Comparison of ENCODE assay signal across 10 cellular contexts in the genomic region with DNA sequence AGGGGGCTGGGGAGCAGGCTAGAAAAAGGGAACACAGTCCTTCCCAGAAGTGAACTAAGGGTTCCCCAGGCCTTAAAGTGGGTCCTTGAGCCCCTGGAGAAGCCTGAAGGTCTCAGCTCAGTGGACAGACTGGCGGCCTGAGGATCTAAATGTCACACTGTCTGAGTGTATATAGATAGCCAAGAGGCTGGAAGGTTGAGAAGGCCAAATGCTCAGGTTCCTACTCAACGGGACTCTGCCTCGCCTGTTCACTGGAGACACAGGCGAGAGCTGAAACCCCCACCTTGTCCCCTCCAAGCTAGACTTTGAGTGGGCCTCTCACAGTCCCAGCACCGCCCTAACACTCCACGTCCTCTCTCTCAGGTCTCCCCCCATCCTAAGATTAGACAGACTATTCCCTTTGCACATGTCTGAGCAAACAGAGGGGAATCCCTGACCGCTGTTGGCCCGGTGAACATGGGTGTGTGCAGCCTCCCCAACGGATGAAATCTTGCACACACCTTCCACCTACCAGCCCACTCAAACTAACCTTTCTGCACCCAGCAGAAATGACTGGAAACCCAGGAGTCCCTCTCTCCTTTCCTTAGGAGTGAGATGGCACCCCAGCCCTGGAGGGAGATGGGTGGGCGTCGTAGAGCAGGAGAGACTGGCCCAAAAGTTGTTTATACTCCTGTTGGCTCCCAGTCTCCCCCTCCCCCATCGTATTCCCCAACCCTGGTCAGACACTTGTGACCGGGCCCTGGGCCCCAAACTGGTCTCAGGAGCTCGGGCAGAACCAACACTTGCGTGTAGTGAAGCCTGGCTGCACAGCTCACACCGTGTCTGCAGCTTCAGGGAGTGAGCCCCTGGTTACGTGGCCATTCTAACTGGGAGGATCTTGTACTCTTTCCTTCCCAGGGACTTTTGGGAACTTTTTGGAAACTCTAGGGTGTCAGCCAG. TPM values are rescaled to one million over a fixed set of nuclear protein-coding genes. Genes with fewer than 3 reads are reported as not detected.
DNase-seq lines count a peak whose midpoint lies in the region; ATAC-seq and TF ChIP-seq lines count a peak whose summit lies in the region.
"Had no signal": no experiment of that assay in that cellular context is flagged by ENCODE, and none has a peak within 500 bp of the region (broad histone marks: within the 10 kb centered on the region; RNA-seq: fewer than 3 reads in every experiment).

No MANE protein-coding gene starts in this region.

- 73 to 89% methylated on average over 17 of the region's 17 CpGs for WGBS in lung, 2 donors

- H3K27me3 ChIP-seq in HUES6 (ENCODE audit: control insufficient read depth, insufficient read depth, low read length) (peaks cover 27% of the 10 kb centered on the region), duodenal mucosa (ENCODE audit: control insufficient read depth in 1 of 2, insufficient read depth in 2 of 2, low read length in 2 of 2) (peaks cover 11 to 16% of the 10 kb centered on the region in 2 donors), lung (ENCODE audit: control insufficient read depth, insufficient read depth) (no peaks in the 10 kb centered on the region), thoracic aorta (replicated peaks; ENCODE audit: insufficient read depth) (no peaks in the 10 kb centered on the region)

- no peak for ATAC-seq in lung (ENCODE audit: insufficient read depth, low FRiP score)
- ATAC-seq in thoracic aorta (ENCODE audit: insufficient number of reproducible peaks, low FRiP score, low read depth): no peak
- ATAC-seq in GM21786 (IDR thresholded peaks at IDR 0.05; ENCODE audit: unreplicated experiment): no peak
- no peak for ATAC-seq in GM21367 (IDR thresholded peaks at IDR 0.05; ENCODE audit: unreplicated experiment)
- ATAC-seq in HG03196 (IDR thresholded peaks at IDR 0.05; ENCODE audit: unreplicated experiment): no peak

- TF ChIP-seq CTCF in lung (IDR thresholded peaks at IDR 0.05; ENCODE audit: control extremely low read depth, extremely low read depth) (no peak), thoracic aorta (IDR thresholded peaks at IDR 0.05) (no peak)

- H3K4me3 ChIP-seq in HUES6 (ENCODE audit: low read depth, low read length): peak overlapping the region; percentile 78
- H3K4me3 ChIP-seq in duodenal mucosa (ENCODE audit: low read depth in 1 of 2, low read length in 2 of 2): peak overlapping the region; percentile 74 to 85
- H3K4me3 ChIP-seq in lung: peak overlapping the region; percentile 66
- peak overlapping the region; percentile 91 for H3K4me3 ChIP-seq in thoracic aorta

- no peaks in the 10 kb centered on the region for H3K9me3 ChIP-seq in HUES6 (ENCODE audit: control insufficient read depth, insufficient read depth, low read depth, low read length)
- no peaks in the 10 kb centered on the region for H3K9me3 ChIP-seq in duodenal mucosa (ENCODE audit: control insufficient read depth in 1 of 2, low read length in 2 of 2)
- H3K9me3 ChIP-seq in lung (ENCODE audit: control insufficient read depth in 2 of 2, insufficient read depth in 1 of 2, low read length in 1 of 2): no peaks in the 10 kb centered on the region
- H3K9me3 ChIP-seq in thoracic aorta: no peaks in the 10 kb centered on the region

- H3K27ac ChIP-seq in HUES6 (ENCODE audit: low read depth, low read length) (no peak overlapping the region), duodenal mucosa (ENCODE audit: low read depth, low read length) (peak overlapping the region; percentile 83), lung (ENCODE audit: low read depth in 1 of 2, low read length in 1 of 2) (peak overlapping the region; percentile 84 to 95), thoracic aorta (peak overlapping the region; percentile 96 to 98)

- H3K9ac ChIP-seq in HUES6 (ENCODE audit: low read length): peak overlapping the region; percentile 11
- peak overlapping the region; percentile 77 to 95 for H3K9ac ChIP-seq in duodenal mucosa (ENCODE audit: low read depth in 1 of 2, low read length in 2 of 2)

- peaks cover 72% of the 10 kb centered on the region for H3K4me1 ChIP-seq in HUES6 (ENCODE audit: control insufficient read depth, insufficient read depth, low read length)
- peaks cover 47 to 66% of the 10 kb centered on the region in 2 donors for H3K4me1 ChIP-seq in duodenal mucosa (ENCODE audit: control insufficient read depth in 1 of 2, insufficient read depth in 2 of 2, low read length in 2 of 2)
- peaks cover 5 to 10% of the 10 kb centered on the region in 2 donors for H3K4me1 ChIP-seq in lung (ENCODE audit: control insufficient read depth in 2 of 2, insufficient read depth in 2 of 2, low read length in 2 of 2)
- peaks cover 20 to 58% of the 10 kb centered on the region in 2 donors for H3K4me1 ChIP-seq in thoracic aorta (ENCODE audit: control insufficient read depth in 1 of 2, low read depth in 2 of 2)

- no peaks in the 10 kb centered on the region for H3K36me3 ChIP-seq in HUES6 (ENCODE audit: control insufficient read depth, insufficient read depth, low read length)
- H3K36me3 ChIP-seq in duodenal mucosa (ENCODE audit: control insufficient read depth in 1 of 2, insufficient read depth in 2 of 2, low read length in 2 of 2): peaks cover 0 to 4% of the 10 kb centered on the region in 2 donors
- no peaks in the 10 kb centered on the region for H3K36me3 ChIP-seq in lung (ENCODE audit: control insufficient read depth in 2 of 2, insufficient read depth in 2 of 2, low read length in 2 of 2)
- H3K36me3 ChIP-seq in thoracic aorta: no peaks in the 10 kb centered on the region

- no peak for DNase-seq in lung (ENCODE audit: low spot score)
- no peak for DNase-seq in thoracic aorta (ENCODE audit: low spot score)
- DNase-seq in activated gamma-delta T cell treated with Interleukin-2 at 50 U/mL for 16 hours: no peak
- DNase-seq: activated naive CD8-positive, alpha-beta T cell treated with anti-CD3 and anti-CD28 coated beads, Interleukin-2, amount 10 ng/mL, durations not matched to agents 7 days and 5 days; MV-4-11 had no signal

RNA-seq across cellular contexts. Expression of a gene that starts 1.9 kb away (rescaled TPM):
- 100 to 1,000 TPM; 107 to 131 TPM for total RNA-seq in lung
- 10 to 100 TPM; 73.6 to 98.3 TPM for polyA plus RNA-seq in lung
- total RNA-seq in thoracic aorta: 100 to 1,000 TPM in 1 of 2 donors, 10 to 100 TPM in 1; 75.8 to 225 TPM
- total RNA-seq: activated naive CD8-positive, alpha-beta T cell treated with anti-CD3 and anti-CD28 coated beads, Interleukin-2, amount 10 ng/mL, durations not matched to agents 7 days and 5 days had no signal
